In the genomic region with DNA sequence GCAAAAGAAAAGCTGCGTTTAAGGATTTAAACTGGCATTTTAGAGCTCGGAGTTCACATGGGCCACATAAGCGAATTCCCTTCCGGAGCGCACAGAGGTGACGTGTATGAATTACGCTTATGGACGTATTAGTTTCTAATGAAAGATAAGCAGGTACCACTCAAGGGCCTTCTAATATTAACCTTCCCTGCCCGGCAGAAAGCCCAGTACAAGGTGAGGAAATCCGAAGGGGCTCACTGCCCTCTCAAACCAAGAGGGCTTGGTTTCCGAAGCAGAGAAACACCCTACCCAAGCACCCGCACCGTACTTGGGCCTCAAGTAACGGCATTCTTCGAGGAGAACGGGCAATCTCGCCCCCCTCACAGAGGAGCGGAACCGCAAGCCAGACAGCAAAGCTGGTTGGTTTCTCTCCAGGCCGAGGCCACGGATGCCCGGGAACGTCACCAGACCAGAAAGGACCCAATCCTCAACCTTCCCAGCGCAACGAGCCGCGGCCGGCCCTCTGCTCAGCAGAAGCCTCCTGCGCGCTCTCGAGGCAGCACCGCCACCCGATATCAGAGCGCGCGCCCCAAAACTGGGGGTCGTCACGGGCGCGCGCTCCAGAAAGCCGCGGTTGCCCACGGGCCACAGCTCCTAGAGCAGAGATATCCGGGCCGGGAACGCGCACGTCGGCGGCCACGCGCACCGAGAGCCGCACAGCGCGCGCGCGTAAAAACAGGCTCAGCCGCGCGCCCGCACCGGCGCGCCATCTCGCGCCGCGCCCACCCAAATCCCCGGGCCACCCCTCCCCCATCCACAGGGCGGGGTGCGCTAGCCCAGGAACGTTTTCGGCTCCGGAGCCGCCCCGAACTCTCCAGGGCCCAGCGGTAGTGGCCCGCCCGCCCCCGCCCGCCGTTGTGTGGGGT, we compare ENCODE assay signal across 8 cellular contexts. TPM values are rescaled to one million over a fixed set of nuclear protein-coding genes. Genes with fewer than 3 reads are reported as not detected.
A peak's percentile ranks its signal among the peaks of the same experiment; 100 is the strongest.
DNase-seq lines count a peak whose midpoint lies in the region; ATAC-seq and TF ChIP-seq lines count a peak whose summit lies in the region.

No MANE protein-coding gene starts in this region.

- under 1% methylated on average over 85 of the region's 85 CpGs for WGBS in right cardiac atrium

- H3K27me3 ChIP-seq in H7 (ENCODE audit: control insufficient read depth, insufficient read depth, low read length) (no peaks in the 10 kb centered on the region), right cardiac atrium (ENCODE audit: control insufficient read depth, insufficient read depth) (no peaks in the 10 kb centered on the region), uterus (no peaks in the 10 kb centered on the region)

- H3K9me3 ChIP-seq in right cardiac atrium (ENCODE audit: control insufficient read depth, low read length) (no peaks in the 10 kb centered on the region), uterus (no peaks in the 10 kb centered on the region)

- H3K36me3 ChIP-seq in H7 (replicated peaks; ENCODE audit: control insufficient read depth, insufficient read depth, low read length), result peaks cover 8% of the 10 kb centered on the region
- H3K36me3 ChIP-seq in uterus, result no peaks in the 10 kb centered on the region

- H3K27ac ChIP-seq in right cardiac atrium (ENCODE audit: low read length), result peak overlapping the region; percentile 91
- peak overlapping the region; percentile 91 to 94 for H3K27ac ChIP-seq in uterus

- H3K36me3 Mint-ChIP-seq in T-helper 1 cell treated with Interleukin-12 subunit alpha and Interleukin-12 subunit beta and Interleukin-4 antibody, amounts not matched to agents 30 μg/mL and 1 μg/mL, for 36 hours (ENCODE audit: low read depth), result peaks cover 14% of the 10 kb centered on the region

- peaks cover 23% of the 10 kb centered on the region for H3K4me1 Mint-ChIP-seq in T-helper 1 cell treated with Interleukin-12 subunit alpha and Interleukin-12 subunit beta and Interleukin-4 antibody, amounts not matched to agents 30 μg/mL and 1 μg/mL, for 36 hours (ENCODE audit: low read depth)

- TF ChIP-seq CTCF in uterus (IDR thresholded peaks at IDR 0.05), result no peak

- ATAC-seq in right cardiac atrium, result peak; percentile 60 to 68

- intact Hi-C loops in right cardiac atrium (cut with DNase I) (no loop called here), uterus (cut with DNase I; ENCODE audit: low total_unique reads) (no loop called here)

- no peaks in the 10 kb centered on the region for H3K27me3 Mint-ChIP-seq in T-helper 1 cell treated with Interleukin-12 subunit alpha and Interleukin-12 subunit beta and Interleukin-4 antibody, amounts not matched to agents 30 μg/mL and 1 μg/mL, for 36 hours (ENCODE audit: low read depth)

- DNase-seq in GM03348 (ENCODE audit: low spot score) (peak; percentile 79), H7 (peak; percentile 97), LoVo (ENCODE audit: low spot score) (peak; percentile 62), amygdala (lab: John Stamatoyannopoulos, UW) (peak in 50 of 56 donors; percentile 27 to 85 (median 71)), right cardiac atrium (peak; percentile 84 to 94 (median 92)), putamen (ENCODE audit: low spot score) (peak; percentile 73), uterus (peak; percentile 58 to 74)

- TF ChIP-seq POLR2A in uterus (IDR thresholded peaks at IDR 0.05), result no peak

- peak overlapping the region; percentile 86 for H3K4me3 Mint-ChIP-seq in T-helper 1 cell treated with Interleukin-12 subunit alpha and Interleukin-12 subunit beta and Interleukin-4 antibody, amounts not matched to agents 30 μg/mL and 1 μg/mL, for 36 hours

- no peaks in the 10 kb centered on the region for H3K9me3 Mint-ChIP-seq in T-helper 1 cell treated with Interleukin-12 subunit alpha and Interleukin-12 subunit beta and Interleukin-4 antibody, amounts not matched to agents 30 μg/mL and 1 μg/mL, for 36 hours

- peak overlapping the region; percentile 88 for H3K27ac Mint-ChIP-seq in T-helper 1 cell treated with Interleukin-12 subunit alpha and Interleukin-12 subunit beta and Interleukin-4 antibody, amounts not matched to agents 30 μg/mL and 1 μg/mL, for 36 hours

- H3K4me1 ChIP-seq in right cardiac atrium (ENCODE audit: control insufficient read depth, insufficient read depth, low read length) (peaks cover 2% of the 10 kb centered on the region), uterus (peaks cover 4 to 11% of the 10 kb centered on the region in 2 donors)

- H3K4me3 ChIP-seq in H7 (ENCODE audit: insufficient read depth, low read depth, low read length) (peak overlapping the region; percentile 93), right cardiac atrium (ENCODE audit: low read length) (peak overlapping the region; percentile 84), uterus (peak overlapping the region; percentile 65 to 89)

RNA-seq across cellular contexts. Expression of a gene that starts 0.7 kb away (rescaled TPM):
- total RNA-seq in H7 (2014; rRNA removed; shearing (Covaris generic)), result 118 and 137 TPM in 2 replicates
- 10 to 100 TPM; 59.2 to 74.7 (median 65.9) TPM for total RNA-seq in right cardiac atrium
- 23.3 TPM for polyA plus RNA-seq in right cardiac atrium
- total RNA-seq in uterus, result 100 to 1,000 TPM in 2 of 4 donors, 10 to 100 TPM in 2; 69.0 to 140 (median 104) TPM

RNA-seq across cellular contexts. Expression of a gene that starts 11.4 kb away (rescaled TPM):
- 308 and 312 TPM in 2 replicates for total RNA-seq in H7 (2014; rRNA removed; shearing (Covaris generic))
- total RNA-seq in right cardiac atrium (100 to 1,000 TPM; 155 to 188 (median 158) TPM), uterus (100 to 1,000 TPM; 124 to 280 (median 161) TPM)
- polyA plus RNA-seq in right cardiac atrium, result 132 TPM

RNA-seq across cellular contexts. Expression of a gene that starts 27.4 kb away (rescaled TPM):
- 64.4 and 73.0 TPM in 2 replicates for total RNA-seq in H7 (2014; rRNA removed; shearing (Covaris generic))
- total RNA-seq in right cardiac atrium, result 10 to 100 TPM; 38.4 to 62.8 (median 56.1) TPM
- 25.5 TPM for polyA plus RNA-seq in right cardiac atrium
- 10 to 100 TPM; 21.5 to 66.6 (median 43.6) TPM for total RNA-seq in uterus

RNA-seq across cellular contexts. Expression of a gene that starts 39.6 kb away (rescaled TPM):
- total RNA-seq in H7 (2014; rRNA removed; shearing (Covaris generic)), result 81.1 and 87.3 TPM in 2 replicates
- total RNA-seq in right cardiac atrium (100 to 1,000 TPM; 725 to 914 (median 824) TPM), uterus (100 to 1,000 TPM; 387 to 604 (median 509) TPM)
- 803 TPM for polyA plus RNA-seq in right cardiac atrium

Comparison
In these comparisons a context has a peak if more than half of its experiments do, and no peak if none do; other contexts are left out.
1. Peak in every context shown above with its lines: DNase-seq, ATAC-seq, H3K4me3 ChIP-seq and H3K27ac ChIP-seq.